Comparison of ENCODE assay signal across 1 cellular context in genomic region chr1:226738421-226738994, GRCh38.
TF ChIP-seq lines count a peak whose summit lies in the region.

No MANE protein-coding gene starts in this region.

TF ChIP-seq in IMR-90, 13 proteins besides CTCF, POLR2A, EP300 and RAD21 (continued from another document):
- TF ChIP-seq ELK1 (IDR thresholded peaks at IDR 0.05; ENCODE audit: borderline replicate concordance, low read depth, low read length) (no peak), CHD1 (IDR thresholded peaks at IDR 0.05; ENCODE audit: low read depth, low read length) (no peak), USF2 (IDR thresholded peaks at IDR 0.05; ENCODE audit: low read depth, low read length) (no peak), SMC3 (IDR thresholded peaks at IDR 0.05; ENCODE audit: low read depth, low read length) (no peak), FOS (IDR thresholded peaks at IDR 0.05; ENCODE audit: low read depth, low read length) (no peak), NFE2L2 (IDR thresholded peaks at IDR 0.05; ENCODE audit: low read depth, low read length) (no peak), MXI1 (IDR thresholded peaks at IDR 0.05; ENCODE audit: borderline replicate concordance, low read depth, low read length) (no peak), BHLHE40 (IDR thresholded peaks at IDR 0.05; ENCODE audit: low read depth, low read length) (no peak)
